In genomic region chr4:1090465-1091440, GRCh38 we compare ENCODE assay signal across 14 cellular contexts.
"Had no signal": no experiment of that assay in that cellular context is flagged by ENCODE, and none has a peak within 500 bp of the region (broad histone marks: within the 10 kb centered on the region; RNA-seq: fewer than 3 reads in every experiment).

No MANE protein-coding gene starts in this region.

- H3K36me3 ChIP-seq: adrenal gland, cardiac muscle cell, thyroid gland, uterus had no signal

- H3K27ac ChIP-seq: adrenal gland, cardiac muscle cell, thyroid gland, uterus had no signal

- H3K4me1 ChIP-seq: adrenal gland, uterus had no signal

- H3K4me3 Mint-ChIP-seq: natural killer cell had no signal

- DNase-seq: activated CD4-positive, alpha-beta T cell treated with anti-CD3 and anti-CD28 coated beads, Interleukin-2, amount 50 U/mL, for 48 hours; activated CD4-positive, CD25-positive, alpha-beta regulatory T cell treated with anti-CD3 and anti-CD28 coated beads, Interleukin-2, amount 50 U/mL, for 72 hours; activated naive CD4-positive, alpha-beta T cell treated with Interleukin-2 at 50 U/mL for 16 hours; hippocampal formation; kidney; left ventricle myocardium superior; mesenchymal stem cell; natural killer cell; stimulated activated CD4-positive, alpha-beta T cell treated with anti-CD3 and anti-CD28 coated beads, Interleukin-4, amount 100 ng/mL, for 24 hours; uterus had no signal

- H3K9me3 ChIP-seq: adrenal gland, thyroid gland, uterus had no signal

- ATAC-seq: left ventricle myocardium superior, natural killer cell, SK-N-SH treated with all-trans-retinoic acid at 6 μM for 48 hours had no signal

- H3K27me3 ChIP-seq: adrenal gland, thyroid gland, uterus had no signal

- H3K4me3 ChIP-seq: adrenal gland, cardiac muscle cell, thyroid gland, uterus had no signal
